ENCODE assay signal across 8 cellular contexts in the genomic region with DNA sequence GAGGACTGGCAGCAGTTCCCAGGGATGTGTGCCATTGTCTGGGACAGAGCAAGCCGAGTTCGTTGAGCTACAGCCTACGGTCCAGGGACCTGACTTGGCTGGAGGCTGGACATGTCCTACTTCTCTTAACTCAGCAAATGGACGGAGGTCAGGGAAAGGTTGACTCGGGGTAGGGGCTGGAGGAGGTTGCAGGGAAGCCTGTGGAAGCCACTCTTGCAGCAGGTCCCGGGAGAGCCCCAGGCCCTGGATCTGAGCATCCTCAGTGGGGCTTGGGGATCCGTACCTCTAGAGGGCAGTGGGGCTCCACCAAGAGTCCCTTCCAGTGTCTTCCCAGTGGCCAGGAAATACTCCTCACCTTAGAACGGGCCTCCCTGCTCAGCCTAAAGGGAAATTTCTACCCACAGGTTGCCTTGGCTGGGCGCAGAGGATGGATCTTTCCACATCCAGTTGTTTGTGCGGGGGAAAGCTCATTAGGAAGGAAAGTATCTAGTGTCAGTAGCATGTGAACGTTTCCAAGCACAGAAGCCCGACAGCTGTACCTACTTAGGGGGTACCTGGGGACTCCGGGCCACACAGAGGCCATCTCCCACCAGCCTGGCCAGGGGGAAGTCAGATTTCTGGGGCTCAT.
DNase-seq lines count a peak whose midpoint lies in the region; ATAC-seq and TF ChIP-seq lines count a peak whose summit lies in the region.

No MANE protein-coding gene starts in this region.

- peak; percentile 78 to 88 for TF ChIP-seq CTCF in brain (conservative IDR thresholded peaks at IDR 0.05)

- H3K36me3 Mint-ChIP-seq in brain: no peaks in the 10 kb centered on the region
- peaks cover 0 to 16% (median 10%) of the 10 kb centered on the region in 3 donors for H3K36me3 Mint-ChIP-seq in immature natural killer cell

- no peak overlapping the region for H3K4me3 Mint-ChIP-seq in brain
- no peak overlapping the region for H3K4me3 Mint-ChIP-seq in immature natural killer cell

- H3K9me3 Mint-ChIP-seq in brain (no peaks in the 10 kb centered on the region), immature natural killer cell (no peaks in the 10 kb centered on the region)

- peak overlapping the region in 3 of 5 experiments; percentile 33 to 55 (median 50) for H3K27ac Mint-ChIP-seq in brain
- peak overlapping the region in 4 of 6 donors; percentile 18 to 57 (median 50) for H3K27ac Mint-ChIP-seq in immature natural killer cell

- no peak for ATAC-seq in GM21786 (IDR thresholded peaks at IDR 0.05; ENCODE audit: unreplicated experiment)

- H3K27me3 Mint-ChIP-seq in brain: peaks cover 14% of the 10 kb centered on the region
- peaks cover 0 to 4% (median 2%) of the 10 kb centered on the region in 3 donors for H3K27me3 Mint-ChIP-seq in immature natural killer cell (ENCODE audit: low read depth in 3 of 3)

- H3K4me1 Mint-ChIP-seq in brain (peaks cover 10% of the 10 kb centered on the region), immature natural killer cell (peaks cover 10 to 17% of the 10 kb centered on the region in 2 donors)

- DNase-seq in SIG-M5 treated with dmso at 0.1 percent for 504 hours (lab: John Stamatoyannopoulos, UW; ENCODE audit: unreplicated experiment) (peak; percentile 68), SIG-M5 (lab: John Stamatoyannopoulos, UW) (no peak), NCI-H1092 (lab: John Stamatoyannopoulos, UW) (peak; percentile 50), UCSD-AML1 (lab: John Stamatoyannopoulos, UW; ENCODE audit: unreplicated experiment) (peak; percentile 62), immature natural killer cell (peak; percentile 49 to 58 (median 52))
- DNase-seq in stimulated activated CD4-positive, alpha-beta T cell treated with anti-CD3 and anti-CD28 coated beads, Interleukin-15, amount 100 ng/mL, for 24 hours: peak; percentile 75
